ENCODE assay signal across 1 cellular context in genomic region chr1:179026813-179027664, GRCh38.
TF ChIP-seq lines count a peak whose summit lies in the region.

No MANE protein-coding gene starts in this region.

TF ChIP-seq in HEK293, 187 proteins besides CTCF, POLR2A, EP300 and RAD21 (continued from another document):
- TF ChIP-seq, protein P1, sequence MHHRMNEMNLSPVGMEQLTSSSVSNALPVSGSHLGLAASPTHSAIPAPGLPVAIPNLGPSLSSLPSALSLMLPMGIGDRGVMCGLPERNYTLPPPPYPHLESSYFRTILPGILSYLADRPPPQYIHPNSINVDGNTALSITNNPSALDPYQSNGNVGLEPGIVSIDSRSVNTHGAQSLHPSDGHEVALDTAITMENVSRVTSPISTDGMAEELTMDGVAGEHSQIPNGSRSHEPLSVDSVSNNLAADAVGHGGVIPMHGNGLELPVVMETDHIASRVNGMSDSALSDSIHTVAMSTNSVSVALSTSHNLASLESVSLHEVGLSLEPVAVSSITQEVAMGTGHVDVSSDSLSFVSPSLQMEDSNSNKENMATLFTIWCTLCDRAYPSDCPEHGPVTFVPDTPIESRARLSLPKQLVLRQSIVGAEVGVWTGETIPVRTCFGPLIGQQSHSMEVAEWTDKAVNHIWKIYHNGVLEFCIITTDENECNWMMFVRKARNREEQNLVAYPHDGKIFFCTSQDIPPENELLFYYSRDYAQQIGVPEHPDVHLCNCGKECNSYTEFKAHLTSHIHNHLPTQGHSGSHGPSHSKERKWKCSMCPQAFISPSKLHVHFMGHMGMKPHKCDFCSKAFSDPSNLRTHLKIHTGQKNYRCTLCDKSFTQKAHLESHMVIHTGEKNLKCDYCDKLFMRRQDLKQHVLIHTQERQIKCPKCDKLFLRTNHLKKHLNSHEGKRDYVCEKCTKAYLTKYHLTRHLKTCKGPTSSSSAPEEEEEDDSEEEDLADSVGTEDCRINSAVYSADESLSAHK (tag by site-specific recombination; IDR thresholded peaks at IDR 0.05) = peak; percentile 76
- TF ChIP-seq ZNF354C (tag by site-specific recombination; IDR thresholded peaks at IDR 0.05; ENCODE audit: borderline replicate concordance, low read depth) = no peak
- TF ChIP-seq, protein P2, sequence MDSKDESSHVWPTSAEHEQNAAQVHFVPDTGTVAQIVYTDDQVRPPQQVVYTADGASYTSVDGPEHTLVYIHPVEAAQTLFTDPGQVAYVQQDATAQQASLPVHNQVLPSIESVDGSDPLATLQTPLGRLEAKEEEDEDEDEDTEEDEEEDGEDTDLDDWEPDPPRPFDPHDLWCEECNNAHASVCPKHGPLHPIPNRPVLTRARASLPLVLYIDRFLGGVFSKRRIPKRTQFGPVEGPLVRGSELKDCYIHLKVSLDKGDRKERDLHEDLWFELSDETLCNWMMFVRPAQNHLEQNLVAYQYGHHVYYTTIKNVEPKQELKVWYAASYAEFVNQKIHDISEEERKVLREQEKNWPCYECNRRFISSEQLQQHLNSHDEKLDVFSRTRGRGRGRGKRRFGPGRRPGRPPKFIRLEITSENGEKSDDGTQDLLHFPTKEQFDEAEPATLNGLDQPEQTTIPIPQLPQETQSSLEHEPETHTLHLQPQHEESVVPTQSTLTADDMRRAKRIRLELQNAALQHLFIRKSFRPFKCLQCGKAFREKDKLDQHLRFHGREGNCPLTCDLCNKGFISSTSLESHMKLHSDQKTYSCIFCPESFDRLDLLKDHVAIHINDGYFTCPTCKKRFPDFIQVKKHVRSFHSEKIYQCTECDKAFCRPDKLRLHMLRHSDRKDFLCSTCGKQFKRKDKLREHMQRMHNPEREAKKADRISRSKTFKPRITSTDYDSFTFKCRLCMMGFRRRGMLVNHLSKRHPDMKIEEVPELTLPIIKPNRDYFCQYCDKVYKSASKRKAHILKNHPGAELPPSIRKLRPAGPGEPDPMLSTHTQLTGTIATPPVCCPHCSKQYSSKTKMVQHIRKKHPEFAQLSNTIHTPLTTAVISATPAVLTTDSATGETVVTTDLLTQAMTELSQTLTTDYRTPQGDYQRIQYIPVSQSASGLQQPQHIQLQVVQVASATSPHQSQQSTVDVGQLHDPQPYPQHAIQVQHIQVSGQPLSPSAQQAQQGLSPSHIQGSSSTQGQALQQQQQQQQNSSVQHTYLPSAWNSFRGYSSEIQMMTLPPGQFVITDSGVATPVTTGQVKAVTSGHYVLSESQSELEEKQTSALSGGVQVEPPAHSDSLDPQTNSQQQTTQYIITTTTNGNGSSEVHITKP (tag by site-specific recombination; IDR thresholded peaks at IDR 0.05) = peak; percentile 62
- no peak for TF ChIP-seq ZNF624 (tag by site-specific recombination; IDR thresholded peaks at IDR 0.05)
- TF ChIP-seq ZNF366 (tag by site-specific recombination; conservative IDR thresholded peaks at IDR 0.05) = peak; percentile 52; the same call in 1 of the 2 replicates
- TF ChIP-seq GLI2 (tag by site-specific recombination; IDR thresholded peaks at IDR 0.05; ENCODE audit: borderline replicate concordance, low read depth) = no peak
- TF ChIP-seq ZBTB20 (tag by site-specific recombination; IDR thresholded peaks at IDR 0.05) = peak; percentile 57; the same call in 1 of the 2 replicates
- TF ChIP-seq WT1 (tag by site-specific recombination; IDR thresholded peaks at IDR 0.05) = 0 out of 2 replicates have a peak, but pooled peaks have one; percentile 17
- TF ChIP-seq ZNF76 (tag by site-specific recombination; IDR thresholded peaks at IDR 0.05; ENCODE audit: borderline replicate concordance, low read depth) = no peak
- no peak for TF ChIP-seq ZNF621 (tag by site-specific recombination; IDR thresholded peaks at IDR 0.05)
- no peak for TF ChIP-seq ZBTB48 (tag by site-specific recombination; IDR thresholded peaks at IDR 0.05)
- no peak for TF ChIP-seq KLF7 (tag by site-specific recombination; IDR thresholded peaks at IDR 0.05; ENCODE audit: borderline replicate concordance)
- TF ChIP-seq ZNF677 (tag by site-specific recombination; IDR thresholded peaks at IDR 0.05) = no peak
- TF ChIP-seq, protein P3, sequence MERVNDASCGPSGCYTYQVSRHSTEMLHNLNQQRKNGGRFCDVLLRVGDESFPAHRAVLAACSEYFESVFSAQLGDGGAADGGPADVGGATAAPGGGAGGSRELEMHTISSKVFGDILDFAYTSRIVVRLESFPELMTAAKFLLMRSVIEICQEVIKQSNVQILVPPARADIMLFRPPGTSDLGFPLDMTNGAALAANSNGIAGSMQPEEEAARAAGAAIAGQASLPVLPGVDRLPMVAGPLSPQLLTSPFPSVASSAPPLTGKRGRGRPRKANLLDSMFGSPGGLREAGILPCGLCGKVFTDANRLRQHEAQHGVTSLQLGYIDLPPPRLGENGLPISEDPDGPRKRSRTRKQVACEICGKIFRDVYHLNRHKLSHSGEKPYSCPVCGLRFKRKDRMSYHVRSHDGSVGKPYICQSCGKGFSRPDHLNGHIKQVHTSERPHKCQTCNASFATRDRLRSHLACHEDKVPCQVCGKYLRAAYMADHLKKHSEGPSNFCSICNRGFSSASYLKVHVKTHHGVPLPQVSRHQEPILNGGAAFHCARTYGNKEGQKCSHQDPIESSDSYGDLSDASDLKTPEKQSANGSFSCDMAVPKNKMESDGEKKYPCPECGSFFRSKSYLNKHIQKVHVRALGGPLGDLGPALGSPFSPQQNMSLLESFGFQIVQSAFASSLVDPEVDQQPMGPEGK (tag by site-specific recombination; IDR thresholded peaks at IDR 0.05) = no peak
- no peak for TF ChIP-seq ZFP37 (tag by site-specific recombination; IDR thresholded peaks at IDR 0.05)
